9 cellular contexts compared by ENCODE assay signal in genomic region chr15:73244333-73244732, GRCh38.
DNase-seq lines count a peak whose midpoint lies in the region; ATAC-seq and TF ChIP-seq lines count a peak whose summit lies in the region.
"Had no signal": no experiment of that assay in that cellular context is flagged by ENCODE, and none has a peak within 500 bp of the region (broad histone marks: within the 10 kb centered on the region; RNA-seq: fewer than 3 reads in every experiment).

No MANE protein-coding gene starts in this region.

- intact Hi-C loops in mucosa of descending colon (cut with DNase I, micrococcal nuclease): no loop called here
- intact Hi-C loops in esophagus muscularis mucosa (cut with DNase I): no loop called here

- no peaks in the 10 kb centered on the region for H3K36me3 ChIP-seq in mucosa of descending colon (ENCODE audit: low read depth)
- peaks cover 0 to 24% (median 3%) of the 10 kb centered on the region in 4 donors for H3K36me3 ChIP-seq in esophagus muscularis mucosa

- no peaks in the 10 kb centered on the region for H3K36me3 Mint-ChIP-seq in activated CD8-positive, alpha-beta T cell treated with anti-CD3 and anti-CD28 coated beads, Interleukin-2, amount 10 ng/mL, durations not matched to agents 7 days and 5 days (ENCODE audit: low read depth)

- no peaks in the 10 kb centered on the region for H3K4me1 Mint-ChIP-seq in activated CD8-positive, alpha-beta T cell treated with anti-CD3 and anti-CD28 coated beads, Interleukin-2, amount 10 ng/mL, durations not matched to agents 7 days and 5 days (ENCODE audit: low read depth)

- ATAC-seq in activated CD8-positive, alpha-beta T cell treated with anti-CD3 and anti-CD28 coated beads, Interleukin-2, amount 10 ng/mL, durations not matched to agents 7 days and 5 days: peak; percentile 74
- ATAC-seq in mucosa of descending colon: peak; percentile 76

- WGBS in esophagus muscularis mucosa: 78% methylated on average over 6 of the region's 6 CpGs

- H3K4me3 ChIP-seq in mucosa of descending colon (no peak overlapping the region), esophagus muscularis mucosa (no peak overlapping the region)

- no peak for TF ChIP-seq CTCF in mucosa of descending colon (IDR thresholded peaks at IDR 0.05)
- no peak for TF ChIP-seq CTCF in esophagus muscularis mucosa (IDR thresholded peaks at IDR 0.05)

- no peaks in the 10 kb centered on the region for H3K27me3 ChIP-seq in esophagus muscularis mucosa

- H3K4me1 ChIP-seq in mucosa of descending colon (ENCODE audit: low read depth): no peaks in the 10 kb centered on the region
- peaks cover 0 to 25% (median 21%) of the 10 kb centered on the region in 4 donors for H3K4me1 ChIP-seq in esophagus muscularis mucosa

- H3K9me3 Mint-ChIP-seq in activated CD8-positive, alpha-beta T cell treated with anti-CD3 and anti-CD28 coated beads, Interleukin-2, amount 10 ng/mL, durations not matched to agents 7 days and 5 days (ENCODE audit: insufficient read depth): no peaks in the 10 kb centered on the region

- H3K27ac Mint-ChIP-seq in activated CD8-positive, alpha-beta T cell treated with anti-CD3 and anti-CD28 coated beads, Interleukin-2, amount 10 ng/mL, durations not matched to agents 7 days and 5 days: no peak overlapping the region

- no peak overlapping the region for H3K27ac ChIP-seq in esophagus muscularis mucosa (replicated peaks in 1 of 4)
- H3K27ac ChIP-seq: RWPE1 had no signal

- CTCF ChIA-PET in activated CD8-positive, alpha-beta T cell treated with anti-CD3 and anti-CD28 coated beads, Interleukin-2, amount 10 ng/mL, durations not matched to agents 7 days and 5 days (lab: Charles Lee): interaction anchor here (0.6 to 10.1 kb wide), 8 partner anchors 12 to 461 kb away, joined by 3 to 100 read pairs (median 10); no protein-coding TSS in a partner anchor

- no peak for TF ChIP-seq POLR2A in esophagus muscularis mucosa (IDR thresholded peaks at IDR 0.05; ENCODE audit: low read depth)

- H3K27me3 Mint-ChIP-seq in activated CD8-positive, alpha-beta T cell treated with anti-CD3 and anti-CD28 coated beads, Interleukin-2, amount 10 ng/mL, durations not matched to agents 7 days and 5 days (ENCODE audit: low read depth): peaks cover 2% of the 10 kb centered on the region

- DNase-seq in NCI-H2081 (lab: John Stamatoyannopoulos, UW): peak; percentile 32 to 49
- DNase-seq in NCI-H2081 treated with DMSO at 0.1 percent for 48 hours (lab: John Stamatoyannopoulos, UW): no peak
- DNase-seq in HPDE6-E6E7 (ENCODE audit: extremely low spot score): peak; percentile 13
- DNase-seq in activated CD8-positive, alpha-beta T cell treated with anti-CD3 and anti-CD28 coated beads, Interleukin-2, amount 10 ng/mL, durations not matched to agents 7 days and 5 days: peak; percentile 38
- DNase-seq in mucosa of descending colon: peak in 1 of 3 donors; percentile 48
- DNase-seq in esophagus muscularis mucosa (ENCODE audit: extremely low spot score): no peak
- no peak for DNase-seq in NCI-H2196 treated with DMSO at 0.1 percent for 48 hours (lab: John Stamatoyannopoulos, UW; ENCODE audit: unreplicated experiment)
- DNase-seq in anterior cingulate cortex (lab: John Stamatoyannopoulos, UW): no peak

- POLR2A ChIA-PET in activated CD8-positive, alpha-beta T cell treated with anti-CD3 and anti-CD28 coated beads, Interleukin-2, amount 10 ng/mL, durations not matched to agents 7 days and 5 days (lab: Charles Lee): no interaction called here

- no peak overlapping the region for H3K4me3 Mint-ChIP-seq in activated CD8-positive, alpha-beta T cell treated with anti-CD3 and anti-CD28 coated beads, Interleukin-2, amount 10 ng/mL, durations not matched to agents 7 days and 5 days

- no peak for TF ChIP-seq EP300 in esophagus muscularis mucosa (IDR thresholded peaks at IDR 0.05)

- H3K9me3 ChIP-seq in mucosa of descending colon (no peaks in the 10 kb centered on the region), esophagus muscularis mucosa (no peaks in the 10 kb centered on the region)

Comparison
In these comparisons a context has a peak if more than half of its experiments do, and no peak if none do; other contexts are left out.
1. DNase-seq: peak in NCI-H2081 (2 of 2), HPDE6-E6E7 (single experiment) and activated CD8-positive, alpha-beta T cell treated with anti-CD3 and anti-CD28 coated beads, Interleukin-2, amount 10 ng/mL, durations not matched to agents 7 days and 5 days (single experiment); none in NCI-H2081 treated with DMSO at 0.1 percent for 48 hours (single experiment), esophagus muscularis mucosa (single experiment), NCI-H2196 treated with DMSO at 0.1 percent for 48 hours (single experiment) and anterior cingulate cortex (0 of 58).